Comparison of ENCODE assay signal across 8 cellular contexts in genomic region chr11:128859563-128860441, GRCh38. TPM values are rescaled to one million over a fixed set of nuclear protein-coding genes. Genes with fewer than 3 reads are reported as not detected.
DNase-seq lines count a peak whose midpoint lies in the region; ATAC-seq and TF ChIP-seq lines count a peak whose summit lies in the region.

No MANE protein-coding gene starts in this region.

- ATAC-seq in GM18517 (IDR thresholded peaks at IDR 0.05; ENCODE audit: unreplicated experiment) (peak; percentile 80), HG02763 (IDR thresholded peaks at IDR 0.05; ENCODE audit: unreplicated experiment) (peak; percentile 81)

- no peaks in the 10 kb centered on the region for H3K9me3 ChIP-seq in thyroid gland

- no peaks in the 10 kb centered on the region for H3K36me3 Mint-ChIP-seq in osteocyte (ENCODE audit: unreplicated experiment)

- 24 to 31% methylated on average over 32 to 33 of the region's 33 CpGs for WGBS in thyroid gland, 2 donors

- peaks cover 32% of the 10 kb centered on the region for H3K4me1 Mint-ChIP-seq in osteocyte (ENCODE audit: unreplicated experiment)

- H3K4me3 ChIP-seq in fibroblast of mammary gland (ENCODE audit: control insufficient read depth, low read depth, low read length) = no peak overlapping the region
- no peak overlapping the region for H3K4me3 ChIP-seq in thyroid gland (replicated peaks in 1 of 3)

- peak overlapping the region in 2 of 3 donors; percentile 44 to 46 for H3K27ac ChIP-seq in thyroid gland

- H3K27ac Mint-ChIP-seq in osteocyte (ENCODE audit: unreplicated experiment) = no peak overlapping the region

- DNase-seq in NCI-H69 (lab: John Stamatoyannopoulos, UW) (peak; percentile 77), fibroblast of mammary gland (ENCODE audit: low read depth) (peak; percentile 52), osteocyte (ENCODE audit: extremely low spot score, unreplicated experiment) (no peak), thyroid gland (peak; percentile 88 to 89), DMS79 treated with DMSO at 0.1 percent for 48 hours (lab: John Stamatoyannopoulos, UW) (no peak)
- DNase-seq in activated CD8-positive, alpha-beta memory T cell treated with anti-CD3 and anti-CD28 coated beads, Interleukin-2, amount 50 U/mL, for 4 hours = peak; percentile 72

- peak; percentile 65 for TF ChIP-seq CTCF in fibroblast of mammary gland (conservative IDR thresholded peaks at IDR 0.05; ENCODE audit: control insufficient read depth, insufficient read depth, low read depth, low read length)
- TF ChIP-seq CTCF in osteocyte (IDR thresholded peaks at IDR 0.05) = peak; percentile 83
- peak; percentile 61 to 98 (median 75) for TF ChIP-seq CTCF in thyroid gland (IDR thresholded peaks at IDR 0.05)

- no peak overlapping the region for H3K4me3 Mint-ChIP-seq in osteocyte (ENCODE audit: unreplicated experiment)

- H3K4me1 ChIP-seq in thyroid gland = peaks cover 22 to 57% of the 10 kb centered on the region in 2 donors

- H3K27me3 ChIP-seq in thyroid gland = no peaks in the 10 kb centered on the region

- H3K36me3 ChIP-seq in thyroid gland = no peaks in the 10 kb centered on the region

- intact Hi-C loops in thyroid gland (cut with DNase I) = no loop called here

- peaks cover 3% of the 10 kb centered on the region for H3K27me3 Mint-ChIP-seq in osteocyte (ENCODE audit: unreplicated experiment)

- TF ChIP-seq POLR2A in thyroid gland (IDR thresholded peaks at IDR 0.05) = no peak

- H3K9me3 Mint-ChIP-seq in osteocyte (ENCODE audit: unreplicated experiment) = no peaks in the 10 kb centered on the region

RNA-seq across cellular contexts. Expression of gene KCNJ1, which starts 7.3 kb away (rescaled TPM):
- not detected in 2 replicates for total RNA-seq in osteocyte
- total RNA-seq in thyroid gland = under 1 TPM in 2 of 4 donors, not detected in 2; 0.11 to 0.81 TPM

RNA-seq across cellular contexts. Expression of gene KCNJ5, which starts 31.4 kb away (rescaled TPM):
- not detected in 2 replicates for total RNA-seq in osteocyte
- 1 to 10 TPM in 2 of 4 donors, under 1 TPM in 2; 0.40 to 2.7 (median 1.2) TPM for total RNA-seq in thyroid gland

Comparison
In these comparisons a context has a peak if more than half of its experiments do, and no peak if none do; other contexts are left out.
1. DNase-seq: peak in NCI-H69 (single experiment), activated CD8-positive, alpha-beta memory T cell treated with anti-CD3 and anti-CD28 coated beads, Interleukin-2, amount 50 U/mL, for 4 hours (single experiment), fibroblast of mammary gland (single experiment) and thyroid gland (2 of 2); none in osteocyte (single experiment) and DMS79 treated with DMSO at 0.1 percent for 48 hours (single experiment).
2. Peak in every context shown above with its lines, with median percentiles within 50 percentile points of each other: CTCF ChIP-seq.